9 cellular contexts compared by ENCODE assay signal in the genomic region with DNA sequence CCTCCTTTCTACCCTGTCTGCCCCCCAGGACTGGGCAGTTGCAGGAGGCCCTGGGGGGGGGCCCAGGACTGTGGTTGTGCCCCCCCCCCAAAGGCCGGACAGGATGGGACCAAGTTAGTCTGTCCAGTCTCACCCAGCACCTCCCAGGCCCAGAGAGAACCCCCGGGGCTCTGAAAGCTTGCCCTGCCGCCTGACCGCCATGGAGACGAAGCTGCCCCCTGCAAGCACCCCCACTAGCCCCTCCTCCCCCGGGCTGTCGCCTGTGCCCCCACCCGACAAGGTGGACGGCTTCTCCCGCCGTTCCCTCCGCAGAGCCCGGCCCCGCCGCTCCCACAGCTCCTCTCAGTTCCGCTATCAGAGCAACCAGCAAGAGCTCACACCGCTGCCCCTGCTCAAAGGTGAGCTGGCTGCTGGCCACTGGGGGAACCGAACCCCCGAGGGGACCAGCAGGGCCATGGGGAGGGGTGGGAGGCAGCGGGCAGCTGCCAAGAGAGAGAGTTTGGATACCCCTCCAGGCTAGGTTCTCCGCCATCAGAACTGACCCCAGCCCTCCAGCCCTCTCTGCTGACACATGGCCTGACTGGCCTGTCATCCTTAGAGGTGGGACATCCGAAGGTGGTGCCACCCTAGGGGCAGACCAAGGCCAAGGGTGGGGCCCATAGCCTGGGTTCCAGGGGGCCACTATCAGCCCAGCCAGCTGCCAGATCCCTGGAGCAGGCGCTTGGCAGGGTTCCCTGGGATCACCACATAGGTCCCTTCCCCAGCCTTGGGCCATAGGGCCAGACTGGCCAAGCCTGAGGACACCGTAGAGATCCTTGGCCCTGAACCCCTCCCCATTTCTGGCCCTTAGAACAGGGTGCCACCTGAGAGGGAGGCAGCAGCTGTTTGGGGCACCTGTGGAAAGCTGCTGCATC. TPM values are rescaled to one million over a fixed set of nuclear protein-coding genes. Genes with fewer than 3 reads are reported as not detected.
DNase-seq lines count a peak whose midpoint lies in the region; ATAC-seq and TF ChIP-seq lines count a peak whose summit lies in the region.
"Had no signal": no experiment of that assay in that cellular context is flagged by ENCODE, and none has a peak within 500 bp of the region (broad histone marks: within the 10 kb centered on the region; RNA-seq: fewer than 3 reads in every experiment).

No MANE protein-coding gene starts in this region.

- no peaks in the 10 kb centered on the region for H3K9me3 ChIP-seq in BLaER1 treated with 17β-estradiol and CSF1 and Interleukin-3, amounts not matched to agents 10 nM and 100 nM (replicated peaks in 1 of 11)
- H3K9me3 ChIP-seq in OCI-LY3 (ENCODE audit: insufficient read depth, low read length) (no peaks in the 10 kb centered on the region), neural progenitor cell (ENCODE audit: low read depth) (no peaks in the 10 kb centered on the region)

- H3K36me3 Mint-ChIP-seq in effector memory CD8-positive, alpha-beta T cell (ENCODE audit: insufficient read depth), result peaks cover 8% of the 10 kb centered on the region
- peaks cover 2% of the 10 kb centered on the region for H3K36me3 Mint-ChIP-seq in neural progenitor cell

- 0 out of 22 replicates have a peak overlapping the region, but pooled peaks of 1 of the 11 experiments have one; percentile 89 for H3K27ac ChIP-seq in BLaER1 treated with 17β-estradiol and CSF1 and Interleukin-3, amounts not matched to agents 10 nM and 100 nM
- H3K27ac ChIP-seq in OCI-LY3 (ENCODE audit: low read length), result no peak overlapping the region
- H3K27ac ChIP-seq in neural progenitor cell, result no peak overlapping the region

- no peaks in the 10 kb centered on the region for H3F3A ChIP-seq in neural progenitor cell (ENCODE audit: low read depth)

- DNase-seq in effector memory CD8-positive, alpha-beta T cell, result no peak
- peak; percentile 31 for DNase-seq in neural progenitor cell (ENCODE audit: low spot score)
- no peak for DNase-seq in NCI-H82 (lab: John Stamatoyannopoulos, UW)
- DNase-seq in NCI-H1092 (lab: John Stamatoyannopoulos, UW), result no peak
- no peak for DNase-seq in activated effector memory CD4-positive, alpha-beta T cell treated with anti-CD3 and anti-CD28 coated beads, Interleukin-2, amount 50 U/mL, for 16 hours
- DNase-seq: T-helper 9 cell had no signal

- H4K20me1 ChIP-seq in BLaER1 treated with 17β-estradiol and CSF1 and Interleukin-3, amounts not matched to agents 10 nM and 100 nM, result peaks cover 0 to 14% (median 0%) of the 10 kb centered on the region in 11 experiments; a peak in 6 of 22 replicates
- H4K20me1 ChIP-seq in OCI-LY3 (ENCODE audit: insufficient read depth, low read length) (no peaks in the 10 kb centered on the region), neural progenitor cell (ENCODE audit: low read depth) (no peaks in the 10 kb centered on the region)

- H2AFZ ChIP-seq in OCI-LY3 (ENCODE audit: low read depth, low read length), result no peak overlapping the region
- H2AFZ ChIP-seq in neural progenitor cell (replicated peaks), result no peak overlapping the region

- peak overlapping the region in 9 of 10 experiments; percentile 74 to 94 (median 78); a peak in 14 of 20 replicates for H3K4me3 ChIP-seq in BLaER1 treated with 17β-estradiol and CSF1 and Interleukin-3, amounts not matched to agents 10 nM and 100 nM
- H3K4me3 ChIP-seq in OCI-LY3 (ENCODE audit: low read length) (peak overlapping the region; percentile 86), neural progenitor cell (peak overlapping the region; percentile 81)

- H3K79me2 ChIP-seq in OCI-LY3 (ENCODE audit: low read length) (no peaks in the 10 kb centered on the region), neural progenitor cell (ENCODE audit: low read depth) (no peaks in the 10 kb centered on the region)

- H3K4me1 Mint-ChIP-seq in effector memory CD8-positive, alpha-beta T cell (ENCODE audit: low read depth in 2 of 2), result peaks cover 18% of the 10 kb centered on the region in 2 donors
- H3K4me1 Mint-ChIP-seq in neural progenitor cell, result peaks cover 13% of the 10 kb centered on the region

- peak overlapping the region; percentile 90 to 99 for H3K4me3 Mint-ChIP-seq in effector memory CD8-positive, alpha-beta T cell
- H3K4me3 Mint-ChIP-seq in neural progenitor cell, result peak overlapping the region; percentile 92

- no peak for ATAC-seq in effector memory CD8-positive, alpha-beta T cell (replicated peaks)
- ATAC-seq in GM21381 (IDR thresholded peaks at IDR 0.05; ENCODE audit: unreplicated experiment), result no peak

- peaks cover 0 to 7% (median 0%) of the 10 kb centered on the region in 11 experiments; a peak in 5 of 22 replicates for H3K27me3 ChIP-seq in BLaER1 treated with 17β-estradiol and CSF1 and Interleukin-3, amounts not matched to agents 10 nM and 100 nM
- H3K27me3 ChIP-seq in OCI-LY3 (ENCODE audit: low read depth, low read length) (no peaks in the 10 kb centered on the region), neural progenitor cell (peaks cover 7% of the 10 kb centered on the region)

- peak overlapping the region; percentile 59 to 99 for H3K27ac Mint-ChIP-seq in effector memory CD8-positive, alpha-beta T cell
- peak overlapping the region; percentile 81 for H3K27ac Mint-ChIP-seq in neural progenitor cell

- H3K4me2 ChIP-seq in BLaER1 treated with 17β-estradiol and CSF1 and Interleukin-3, amounts not matched to agents 10 nM and 100 nM, result peak overlapping the region; percentile 85 to 100 (median 99)
- H3K4me2 ChIP-seq in OCI-LY3 (ENCODE audit: low read length) (peak overlapping the region; percentile 86), neural progenitor cell (peak overlapping the region; percentile 96)

- TF ChIP-seq CTCF in OCI-LY3 (IDR thresholded peaks at IDR 0.05; ENCODE audit: low read depth, low read length), result no peak
- TF ChIP-seq CTCF in neural progenitor cell (IDR thresholded peaks at IDR 0.05), result no peak

- no peaks in the 10 kb centered on the region for H3K27me3 Mint-ChIP-seq in effector memory CD8-positive, alpha-beta T cell
- peaks cover 3% of the 10 kb centered on the region for H3K27me3 Mint-ChIP-seq in neural progenitor cell (ENCODE audit: insufficient read depth, low read depth)

- H3K9ac ChIP-seq in BLaER1 treated with 17β-estradiol and CSF1 and Interleukin-3, amounts not matched to agents 10 nM and 100 nM, result peak overlapping the region; percentile 65 to 85 (median 82); a peak in 17 of 22 replicates
- peak overlapping the region; percentile 71; the same call in 1 of the 2 replicates for H3K9ac ChIP-seq in OCI-LY3 (ENCODE audit: low read length)
- no peak overlapping the region for H3K9ac ChIP-seq in neural progenitor cell

- peaks cover 24 to 52% (median 39%) of the 10 kb centered on the region in 10 experiments for H3K4me1 ChIP-seq in BLaER1 treated with 17β-estradiol and CSF1 and Interleukin-3, amounts not matched to agents 10 nM and 100 nM
- H3K4me1 ChIP-seq in OCI-LY3 (ENCODE audit: low read length) (peaks cover 15% of the 10 kb centered on the region), neural progenitor cell (no peaks in the 10 kb centered on the region)

- peaks cover 4 to 42% (median 13%) of the 10 kb centered on the region in 11 experiments; a peak in 14 of 22 replicates for H3K36me3 ChIP-seq in BLaER1 treated with 17β-estradiol and CSF1 and Interleukin-3, amounts not matched to agents 10 nM and 100 nM
- peaks cover 10% of the 10 kb centered on the region for H3K36me3 ChIP-seq in OCI-LY3 (replicated peaks; ENCODE audit: low read depth, low read length)
- no peaks in the 10 kb centered on the region for H3K36me3 ChIP-seq in neural progenitor cell

- no peaks in the 10 kb centered on the region for H3K9me3 Mint-ChIP-seq in effector memory CD8-positive, alpha-beta T cell
- no peaks in the 10 kb centered on the region for H3K9me3 Mint-ChIP-seq in neural progenitor cell

RNA-seq across cellular contexts. Expression of a gene that starts 1.3 kb away (rescaled TPM):
- total RNA-seq in neural progenitor cell (ENCODE audit: low replicate concordance), result 5.7 and 11.3 TPM in 2 replicates

RNA-seq across cellular contexts. Expression of a gene that starts 8.8 kb away (rescaled TPM):
- total RNA-seq in neural progenitor cell (ENCODE audit: low replicate concordance), result 4.4 and 16.6 TPM in 2 replicates

RNA-seq across cellular contexts. Expression of a gene that starts 9.9 kb away (rescaled TPM):
- 1.5 TPM in 1 of 2 replicates, not detected in the other for total RNA-seq in neural progenitor cell (ENCODE audit: low replicate concordance)

RNA-seq across cellular contexts. Expression of a gene that starts 46.1 kb away (rescaled TPM):
- total RNA-seq in neural progenitor cell (ENCODE audit: low replicate concordance), result 0.06 TPM in 1 of 2 replicates, not detected in the other

RNA-seq across cellular contexts. Expression of a gene that starts 47.4 kb away (rescaled TPM):
- total RNA-seq in neural progenitor cell (ENCODE audit: low replicate concordance), result 19.8 and 39.7 TPM in 2 replicates
